In genomic region chr3:196287405-196288140, GRCh38 we compare ENCODE assay signal across 1 cellular context.
A peak's percentile ranks its signal among the peaks of the same experiment; 100 is the strongest.
TF ChIP-seq lines count a peak whose summit lies in the region.

PCYT1A (minus strand) TSS chr3:196287726; CDS start chr3:196270531, 17,195 bp downstream.

TF ChIP-seq in K562, 482 proteins besides CTCF, POLR2A, EP300 and RAD21 (continued from another document and continues in another):
- no peak for TF ChIP-seq TSHZ1 (CRISPR knock-in tag; IDR thresholded peaks at IDR 0.05)
- peak; percentile 95 for TF ChIP-seq NKRF (IDR thresholded peaks at IDR 0.05; ENCODE audit: borderline replicate concordance)
- no peak for TF ChIP-seq CBX5 (IDR thresholded peaks at IDR 0.05; ENCODE audit: borderline replicate concordance, low read depth)
- TF ChIP-seq ZNF263 (CRISPR knock-in tag; IDR thresholded peaks at IDR 0.05; ENCODE audit: borderline replicate concordance): no peak; the same call in 1 of the 2 replicates
- TF ChIP-seq ZNF384 (IDR thresholded peaks at IDR 0.05; ENCODE audit: low read depth, low read length): no peak
- peak; percentile 86 for TF ChIP-seq CXXC5 (CRISPR knock-in tag; IDR thresholded peaks at IDR 0.05)
- no peak for TF ChIP-seq SMARCC2 (IDR thresholded peaks at IDR 0.05; ENCODE audit: low read depth)
- peak; percentile 39; the same call in 1 of the 2 replicates for TF ChIP-seq FOXM1 (IDR thresholded peaks at IDR 0.05; ENCODE audit: low read depth)
- peak; percentile 94 for TF ChIP-seq FOXM1 (CRISPR knock-in tag; IDR thresholded peaks at IDR 0.05; ENCODE audit: low read depth)
- no peak for TF ChIP-seq CAMTA2 (CRISPR knock-in tag; conservative IDR thresholded peaks at IDR 0.05)
- TF ChIP-seq TCF7 (IDR thresholded peaks at IDR 0.05; ENCODE audit: borderline replicate concordance): 0 out of 2 replicates have a peak, but pooled peaks have one; percentile 14
- TF ChIP-seq SMARCA5 (IDR thresholded peaks at IDR 0.05): no peak; the same call in none of the 2 replicates
- TF ChIP-seq RBBP5 (IDR thresholded peaks at IDR 0.05; ENCODE audit: borderline replicate concordance, insufficient read depth, low read length, poor library complexity, severe bottlenecking): peak; percentile 80
- TF ChIP-seq CGGBP1 (CRISPR knock-in tag; IDR thresholded peaks at IDR 0.05): no peak
- no peak for TF ChIP-seq PTTG1 (tag; IDR thresholded peaks at IDR 0.05; ENCODE audit: low read depth)
- no peak for TF ChIP-seq ZFP91 (CRISPR knock-in tag; IDR thresholded peaks at IDR 0.05)
- TF ChIP-seq ZNF165 (CRISPR knock-in tag; IDR thresholded peaks at IDR 0.05; ENCODE audit: borderline replicate concordance): no peak
- no peak for TF ChIP-seq CHD7 (IDR thresholded peaks at IDR 0.05; ENCODE audit: low read depth, low read length)
- no peak for TF ChIP-seq THAP12 (CRISPR knock-in tag; IDR thresholded peaks at IDR 0.05)
- TF ChIP-seq HBP1 (CRISPR knock-in tag; IDR thresholded peaks at IDR 0.05): peak; percentile 79
- TF ChIP-seq ELF2 (CRISPR knock-in tag; IDR thresholded peaks at IDR 0.05): peak; percentile 77; the same call in 1 of the 2 replicates
- peak; percentile 55; the same call in 1 of the 2 replicates for TF ChIP-seq SOX6 (IDR thresholded peaks at IDR 0.05)
- TF ChIP-seq SREBF1 (IDR thresholded peaks at IDR 0.05; ENCODE audit: borderline replicate concordance, low read depth, low read length): 0 out of 2 replicates have a peak, but pooled peaks have one; percentile 22
- TF ChIP-seq ZNF280B (CRISPR knock-in tag; IDR thresholded peaks at IDR 0.05): no peak
- TF ChIP-seq PML (IDR thresholded peaks at IDR 0.05; ENCODE audit: low read length): peak; percentile 81; the same call in 1 of the 2 replicates
- TF ChIP-seq CBX2 (IDR thresholded peaks at IDR 0.05; ENCODE audit: insufficient read depth, low read length, poor library complexity, severe bottlenecking): no peak
